ENCODE assay signal across 14 cellular contexts in genomic region chr15:70465812-70466211, GRCh38.
"Had no signal": no experiment of that assay in that cellular context is flagged by ENCODE, and none has a peak within 500 bp of the region (broad histone marks: within the 10 kb centered on the region; RNA-seq: fewer than 3 reads in every experiment).

No MANE protein-coding gene starts in this region.

- H3K9me3 ChIP-seq: SK-N-SH had no signal

- ATAC-seq: T-cell had no signal

- H3K4me2 ChIP-seq: SK-N-SH had no signal

- DNase-seq: Kasumi-1, KBM-7, NCI-H1092 treated with DMSO at 0.1 percent for 48 hours, NCI-H1436, NCI-H187, NCI-H2029, NCI-H226, NCI-H446, NCI-H510A, SHP77, SK-N-SH, SW 1271, T-cell had no signal

- H3K9ac ChIP-seq: SK-N-SH had no signal

- H3K27ac ChIP-seq: RWPE1 had no signal
